ENCODE assay signal across 22 cellular contexts in genomic region chr6:43793154-43793874, GRCh38.
"Had no signal": no experiment of that assay in that cellular context is flagged by ENCODE, and none has a peak within 500 bp of the region (broad histone marks: within the 10 kb centered on the region; RNA-seq: fewer than 3 reads in every experiment).

No MANE protein-coding gene starts in this region.

- H2AFZ ChIP-seq: hepatocyte had no signal

- FAIRE-seq: colon had no signal

- H3K27me3 ChIP-seq: breast epithelium, esophagus squamous epithelium, hepatocyte, neutrophil, testis, vagina had no signal

- DNase-seq: activated CD4-positive, alpha-beta T cell treated with anti-CD3 and anti-CD28 coated beads for 4 hours; activated CD4-positive, alpha-beta T cell treated with anti-CD3 and anti-CD28 coated beads, Interleukin-2, amount 50 U/mL, for 4 hours; activated naive CD4-positive, alpha-beta T cell; activated T-cell treated with anti-CD3 and anti-CD28 coated beads for 4 hours; activated T-cell treated with anti-CD3 and anti-CD28 coated beads, Interleukin-2, amount 50 U/mL, for 72 hours; dermis blood vessel endothelial cell; effector CD4-positive, alpha-beta T cell; esophagus squamous epithelium; foreskin melanocyte; immature natural killer cell; kidney glomerular epithelial cell; retina; stimulated activated naive CD4-positive, alpha-beta T cell; testis had no signal

- H3K79me2 ChIP-seq: hepatocyte had no signal

- H3K4me1 ChIP-seq: breast epithelium, testis had no signal

- H3K4me3 ChIP-seq: breast epithelium, esophagus squamous epithelium, hepatocyte, testis, vagina had no signal

- H3K27ac ChIP-seq: breast epithelium, esophagus squamous epithelium, hepatocyte, neutrophil, testis, vagina, VCaP had no signal

- H3K9me3 ChIP-seq: breast epithelium, esophagus squamous epithelium, neutrophil, testis, vagina had no signal

- H3K4me2 ChIP-seq: hepatocyte had no signal

- H3K36me3 ChIP-seq: breast epithelium, esophagus squamous epithelium, neutrophil, vagina had no signal

- ATAC-seq: activated naive CD4-positive, alpha-beta T cell treated with anti-CD3 and anti-CD28 coated beads, Interleukin-2, amount 50 U/mL, for 72 hours; left lobe of liver had no signal
